Comparison of ENCODE assay signal across 4 cellular contexts in the genomic region with DNA sequence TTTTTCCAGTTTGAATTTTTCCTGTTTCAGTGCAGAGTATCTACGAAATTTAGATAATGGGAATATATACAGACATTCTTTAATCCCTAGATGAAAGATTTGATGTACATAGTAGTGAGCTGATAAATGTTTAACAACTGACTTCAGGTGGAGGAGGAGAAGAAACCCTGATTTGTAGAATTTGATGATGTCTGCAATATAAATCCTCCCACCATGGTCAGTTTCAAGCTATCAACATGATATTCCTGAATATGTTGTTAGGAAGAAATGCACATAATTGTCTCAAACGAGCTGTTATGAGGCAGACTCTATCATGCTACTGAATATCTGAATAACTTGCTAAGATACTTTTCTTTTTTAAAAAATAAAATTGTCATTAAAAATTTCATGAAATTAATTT.
TF ChIP-seq lines count a peak whose summit lies in the region.

No MANE protein-coding gene starts in this region.

TF ChIP-seq in HepG2, 621 proteins besides CTCF, POLR2A, EP300 and RAD21 (continues in another document):
- TF ChIP-seq NCOA1 (CRISPR knock-in tag; IDR thresholded peaks at IDR 0.05) = no peak
- no peak for TF ChIP-seq HNRNPK (IDR thresholded peaks at IDR 0.05; ENCODE audit: low read depth, low read length, poor library complexity, severe bottlenecking)
- TF ChIP-seq, protein P1, sequence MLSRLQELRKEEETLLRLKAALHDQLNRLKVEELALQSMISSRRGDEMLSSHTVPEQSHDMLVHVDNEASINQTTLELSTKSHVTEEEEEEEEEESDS (CRISPR knock-in tag; IDR thresholded peaks at IDR 0.05; ENCODE audit: borderline replicate concordance) = no peak
- peak; percentile 13; the same call in 1 of the 2 replicates for TF ChIP-seq MAFF (IDR thresholded peaks at IDR 0.05; ENCODE audit: low read depth, low read length)
- TF ChIP-seq RELA (CRISPR knock-in tag; IDR thresholded peaks at IDR 0.05) = no peak
- TF ChIP-seq NFIB (CRISPR knock-in tag; IDR thresholded peaks at IDR 0.05; ENCODE audit: borderline replicate concordance) = no peak
- TF ChIP-seq, protein P2, sequence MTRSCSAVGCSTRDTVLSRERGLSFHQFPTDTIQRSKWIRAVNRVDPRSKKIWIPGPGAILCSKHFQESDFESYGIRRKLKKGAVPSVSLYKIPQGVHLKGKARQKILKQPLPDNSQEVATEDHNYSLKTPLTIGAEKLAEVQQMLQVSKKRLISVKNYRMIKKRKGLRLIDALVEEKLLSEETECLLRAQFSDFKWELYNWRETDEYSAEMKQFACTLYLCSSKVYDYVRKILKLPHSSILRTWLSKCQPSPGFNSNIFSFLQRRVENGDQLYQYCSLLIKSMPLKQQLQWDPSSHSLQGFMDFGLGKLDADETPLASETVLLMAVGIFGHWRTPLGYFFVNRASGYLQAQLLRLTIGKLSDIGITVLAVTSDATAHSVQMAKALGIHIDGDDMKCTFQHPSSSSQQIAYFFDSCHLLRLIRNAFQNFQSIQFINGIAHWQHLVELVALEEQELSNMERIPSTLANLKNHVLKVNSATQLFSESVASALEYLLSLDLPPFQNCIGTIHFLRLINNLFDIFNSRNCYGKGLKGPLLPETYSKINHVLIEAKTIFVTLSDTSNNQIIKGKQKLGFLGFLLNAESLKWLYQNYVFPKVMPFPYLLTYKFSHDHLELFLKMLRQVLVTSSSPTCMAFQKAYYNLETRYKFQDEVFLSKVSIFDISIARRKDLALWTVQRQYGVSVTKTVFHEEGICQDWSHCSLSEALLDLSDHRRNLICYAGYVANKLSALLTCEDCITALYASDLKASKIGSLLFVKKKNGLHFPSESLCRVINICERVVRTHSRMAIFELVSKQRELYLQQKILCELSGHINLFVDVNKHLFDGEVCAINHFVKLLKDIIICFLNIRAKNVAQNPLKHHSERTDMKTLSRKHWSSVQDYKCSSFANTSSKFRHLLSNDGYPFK (CRISPR knock-in tag; IDR thresholded peaks at IDR 0.05; ENCODE audit: borderline replicate concordance) = no peak
- peak; percentile 44 to 65; a peak in 3 of 4 replicates for TF ChIP-seq MAFK (conservative IDR thresholded peaks at IDR 0.05 in 1 of 2, IDR thresholded peaks at IDR 0.05 in 1 of 2; ENCODE audit: low read length in 2 of 2)

TF ChIP-seq in A549, 52 proteins besides CTCF, POLR2A, EP300 and RAD21:
- TF ChIP-seq NR3C1 (IDR thresholded peaks at IDR 0.05) = no peak
- no peak for TF ChIP-seq TFCP2L1 (CRISPR knock-in tag; IDR thresholded peaks at IDR 0.05)
- TF ChIP-seq RCOR1 (IDR thresholded peaks at IDR 0.05; ENCODE audit: low read depth, low read length) = no peak
- TF ChIP-seq MAFK (IDR thresholded peaks at IDR 0.05; ENCODE audit: partially characterized antibody) = peak; percentile 63
- TF ChIP-seq NFE2L2 (conservative IDR thresholded peaks at IDR 0.05; ENCODE audit: low read length) = no peak
TF ChIP-seq in A549: peak in this region for 1.

TF ChIP-seq in IMR-90, 13 proteins besides CTCF, POLR2A, EP300 and RAD21:
- TF ChIP-seq, protein P3, sequence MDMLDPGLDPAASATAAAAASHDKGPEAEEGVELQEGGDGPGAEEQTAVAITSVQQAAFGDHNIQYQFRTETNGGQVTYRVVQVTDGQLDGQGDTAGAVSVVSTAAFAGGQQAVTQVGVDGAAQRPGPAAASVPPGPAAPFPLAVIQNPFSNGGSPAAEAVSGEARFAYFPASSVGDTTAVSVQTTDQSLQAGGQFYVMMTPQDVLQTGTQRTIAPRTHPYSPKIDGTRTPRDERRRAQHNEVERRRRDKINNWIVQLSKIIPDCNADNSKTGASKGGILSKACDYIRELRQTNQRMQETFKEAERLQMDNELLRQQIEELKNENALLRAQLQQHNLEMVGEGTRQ (IDR thresholded peaks at IDR 0.05; ENCODE audit: low read depth, low read length) = no peak
- peak; percentile 50; the same call in 1 of the 2 replicates for TF ChIP-seq MAFK (IDR thresholded peaks at IDR 0.05; ENCODE audit: low read depth, low read length)

TF ChIP-seq in K562, 482 proteins besides CTCF, POLR2A, EP300 and RAD21:
- TF ChIP-seq TRIM28 (IDR thresholded peaks at IDR 0.05) (no peak), ZNF124 (CRISPR knock-in tag; IDR thresholded peaks at IDR 0.05) (no peak), SAFB (IDR thresholded peaks at IDR 0.05; ENCODE audit: borderline replicate concordance, low read depth, low read length) (0 out of 2 replicates have a peak, but pooled peaks have one; percentile 19)
- TF ChIP-seq, protein P4, sequence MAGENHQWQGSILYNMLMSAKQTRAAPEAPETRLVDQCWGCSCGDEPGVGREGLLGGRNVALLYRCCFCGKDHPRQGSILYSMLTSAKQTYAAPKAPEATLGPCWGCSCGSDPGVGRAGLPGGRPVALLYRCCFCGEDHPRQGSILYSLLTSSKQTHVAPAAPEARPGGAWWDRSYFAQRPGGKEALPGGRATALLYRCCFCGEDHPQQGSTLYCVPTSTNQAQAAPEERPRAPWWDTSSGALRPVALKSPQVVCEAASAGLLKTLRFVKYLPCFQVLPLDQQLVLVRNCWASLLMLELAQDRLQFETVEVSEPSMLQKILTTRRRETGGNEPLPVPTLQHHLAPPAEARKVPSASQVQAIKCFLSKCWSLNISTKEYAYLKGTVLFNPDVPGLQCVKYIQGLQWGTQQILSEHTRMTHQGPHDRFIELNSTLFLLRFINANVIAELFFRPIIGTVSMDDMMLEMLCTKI (IDR thresholded peaks at IDR 0.05; ENCODE audit: partially characterized antibody) = no peak
